ENCODE assay signal across 19 cellular contexts in genomic region chr7:109984726-109985125, GRCh38.
DNase-seq lines count a peak whose midpoint lies in the region; ATAC-seq, FAIRE-seq and TF ChIP-seq lines count a peak whose summit lies in the region.
"Had no signal": no experiment of that assay in that cellular context is flagged by ENCODE, and none has a peak within 500 bp of the region (broad histone marks: within the 10 kb centered on the region; RNA-seq: fewer than 3 reads in every experiment).

No MANE protein-coding gene starts in this region.

- 64 to 78% (median 71%) methylated on average over 5 of the region's 5 CpGs for WGBS in small intestine, 3 donors

- H3K27me3 ChIP-seq in SJCRH30 (no peaks in the 10 kb centered on the region), foreskin keratinocyte (no peaks in the 10 kb centered on the region), small intestine (ENCODE audit: control insufficient read depth in 2 of 2, insufficient read depth in 2 of 2, low read length in 2 of 2) (no peaks in the 10 kb centered on the region)

- peak overlapping the region; percentile 49 for H3K27ac Mint-ChIP-seq in HFFc6
- H3K27ac Mint-ChIP-seq in T-helper 2 cell treated with Interferon-gamma antibody and Interleukin-4, amounts not matched to agents 5 μg/mL and 100 μg/mL, for 36 hours = no peak overlapping the region
- H3K27ac Mint-ChIP-seq: CD8-positive, alpha-beta memory T cell had no signal

- H3K27ac ChIP-seq in SJCRH30 (no peak overlapping the region), foreskin keratinocyte (no peak overlapping the region), small intestine (ENCODE audit: low read depth in 1 of 2, low read length in 1 of 2) (no peak overlapping the region)

- TF ChIP-seq CTCF in HFFc6 (IDR thresholded peaks at IDR 0.05) (no peak), foreskin keratinocyte (conservative IDR thresholded peaks at IDR 0.05) (no peak)

- peaks cover 14% of the 10 kb centered on the region for H3K4me1 Mint-ChIP-seq in HFFc6 (ENCODE audit: low read depth)
- H3K4me1 Mint-ChIP-seq in T-helper 2 cell treated with Interferon-gamma antibody and Interleukin-4, amounts not matched to agents 5 μg/mL and 100 μg/mL, for 36 hours (ENCODE audit: low read depth) = no peaks in the 10 kb centered on the region
- H3K4me1 Mint-ChIP-seq: CD8-positive, alpha-beta memory T cell had no signal

- ATAC-seq in foreskin keratinocyte = peak; percentile 64
- ATAC-seq: Panc1 had no signal

- peaks cover 7% of the 10 kb centered on the region for H3K9me3 Mint-ChIP-seq in HFFc6
- H3K9me3 Mint-ChIP-seq in T-helper 2 cell treated with Interferon-gamma antibody and Interleukin-4, amounts not matched to agents 5 μg/mL and 100 μg/mL, for 36 hours = no peaks in the 10 kb centered on the region

- peaks cover 8% of the 10 kb centered on the region; the same call in 1 of the 2 replicates for H3K36me3 Mint-ChIP-seq in HFFc6 (ENCODE audit: low read depth)
- H3K36me3 Mint-ChIP-seq in T-helper 2 cell treated with Interferon-gamma antibody and Interleukin-4, amounts not matched to agents 5 μg/mL and 100 μg/mL, for 36 hours (ENCODE audit: low read depth) = no peaks in the 10 kb centered on the region
- H3K36me3 Mint-ChIP-seq: CD8-positive, alpha-beta memory T cell had no signal

- H3K4me1 ChIP-seq in SJCRH30 (peaks cover 14% of the 10 kb centered on the region; the same call in 1 of the 2 replicates), foreskin keratinocyte (peaks cover 5% of the 10 kb centered on the region), small intestine (ENCODE audit: control insufficient read depth in 2 of 2, insufficient read depth in 1 of 2, low read depth in 1 of 2, low read length in 1 of 2) (no peaks in the 10 kb centered on the region)

- H3K4me3 ChIP-seq in SJCRH30 (no peak overlapping the region), small intestine (ENCODE audit: low read depth in 1 of 2, low read length in 2 of 2) (no peak overlapping the region)

- FAIRE-seq in small intestine (lab: Jason Lieb, UNC) = no peak
- FAIRE-seq: D721Med, H1 had no signal

- peaks cover 1% of the 10 kb centered on the region for H3K27me3 Mint-ChIP-seq in HFFc6 (ENCODE audit: insufficient read depth)
- no peaks in the 10 kb centered on the region for H3K27me3 Mint-ChIP-seq in T-helper 2 cell treated with Interferon-gamma antibody and Interleukin-4, amounts not matched to agents 5 μg/mL and 100 μg/mL, for 36 hours (ENCODE audit: low read depth)
- H3K27me3 Mint-ChIP-seq: CD8-positive, alpha-beta memory T cell had no signal

- no peaks in the 10 kb centered on the region for H3K9me3 ChIP-seq in SJCRH30 (replicated peaks)
- H3K9me3 ChIP-seq in small intestine (ENCODE audit: control insufficient read depth, low read depth) = no peaks in the 10 kb centered on the region

- H3K4me3 Mint-ChIP-seq in HFFc6 = peak overlapping the region; percentile 73
- H3K4me3 Mint-ChIP-seq in T-helper 2 cell treated with Interferon-gamma antibody and Interleukin-4, amounts not matched to agents 5 μg/mL and 100 μg/mL, for 36 hours = no peak overlapping the region
- H3K4me3 Mint-ChIP-seq: CD8-positive, alpha-beta memory T cell had no signal

- no peaks in the 10 kb centered on the region for H3K36me3 ChIP-seq in SJCRH30
- no peaks in the 10 kb centered on the region for H3K36me3 ChIP-seq in small intestine (ENCODE audit: control insufficient read depth in 2 of 2, insufficient read depth in 2 of 2, low read length in 2 of 2)

- peak; percentile 21 for DNase-seq in HFFc6
- DNase-seq in SJCRH30 = peak; percentile 14 to 37
- DNase-seq in foreskin keratinocyte = peak in 1 of 2 donors; percentile 50
- peak; percentile 66 for DNase-seq in renal cortical epithelial cell (ENCODE audit: low read depth)
- DNase-seq in small intestine = no peak
- no peak for DNase-seq in inferior parietal cortex (ENCODE audit: extremely low spot score)
- DNase-seq in T-helper 2 cell treated with Interferon-gamma antibody and Interleukin-4, amounts not matched to agents 5 μg/mL and 100 μg/mL, for 36 hours (ENCODE audit: low spot score) = no peak
- DNase-seq: ACHN; C1 segment of cervical spinal cord; CD8-positive, alpha-beta memory T cell; DMS79; NCI-H1048; NCI-H1436; NCI-H1930; NCI-H345; NCI-H524 treated with DMSO at 0.1 percent for 48 hours had no signal

Comparison
In these comparisons a context has a peak if more than half of its experiments do, and no peak if none do; other contexts are left out.
1. DNase-seq: peak in HFFc6 (single experiment), SJCRH30 (2 of 2) and renal cortical epithelial cell (single experiment); none in small intestine (single experiment), inferior parietal cortex (single experiment) and T-helper 2 cell treated with Interferon-gamma antibody and Interleukin-4, amounts not matched to agents 5 μg/mL and 100 μg/mL, for 36 hours (single experiment).